ENCODE assay signal across 12 cellular contexts in genomic region chr10:1241322-1241890, GRCh38.
"Had no signal": no experiment of that assay in that cellular context is flagged by ENCODE, and none has a peak within 500 bp of the region (broad histone marks: within the 10 kb centered on the region; RNA-seq: fewer than 3 reads in every experiment).

No MANE protein-coding gene starts in this region.

- H3K27ac ChIP-seq: brain microvascular endothelial cell, foreskin keratinocyte, thoracic aorta, WERI-Rb-1 had no signal

- H3K9me3 ChIP-seq: thoracic aorta had no signal

- ATAC-seq: foreskin keratinocyte had no signal

- H3K27me3 ChIP-seq: brain microvascular endothelial cell, foreskin keratinocyte had no signal

- H3K4me1 ChIP-seq: foreskin keratinocyte had no signal

- DNase-seq: activated CD4-positive, alpha-beta T cell treated with anti-CD3 and anti-CD28 coated beads for 4 hours; activated effector memory CD4-positive, alpha-beta T cell treated with Interleukin-2 at 50 U/mL for 16 hours; activated T-cell treated with anti-CD3 and anti-CD28 coated beads, Interleukin-2, amount 50 U/mL, for 24 hours; brain microvascular endothelial cell; foreskin keratinocyte; head of caudate nucleus; natural killer cell; stimulated activated CD4-positive, alpha-beta T cell treated with anti-CD3 and anti-CD28 coated beads, Interleukin-4, amount 100 ng/mL, for 1 hour; stimulated activated CD8-positive, alpha-beta memory T cell treated with anti-CD3 and anti-CD28 coated beads, Interleukin-4, amount 100 ng/mL, for 48 hours; T-cell; WERI-Rb-1 had no signal

- H3K36me3 ChIP-seq: brain microvascular endothelial cell, thoracic aorta, WERI-Rb-1 had no signal

- H3K4me3 ChIP-seq: thoracic aorta had no signal
